ENCODE assay signal across 11 cellular contexts in the genomic region with DNA sequence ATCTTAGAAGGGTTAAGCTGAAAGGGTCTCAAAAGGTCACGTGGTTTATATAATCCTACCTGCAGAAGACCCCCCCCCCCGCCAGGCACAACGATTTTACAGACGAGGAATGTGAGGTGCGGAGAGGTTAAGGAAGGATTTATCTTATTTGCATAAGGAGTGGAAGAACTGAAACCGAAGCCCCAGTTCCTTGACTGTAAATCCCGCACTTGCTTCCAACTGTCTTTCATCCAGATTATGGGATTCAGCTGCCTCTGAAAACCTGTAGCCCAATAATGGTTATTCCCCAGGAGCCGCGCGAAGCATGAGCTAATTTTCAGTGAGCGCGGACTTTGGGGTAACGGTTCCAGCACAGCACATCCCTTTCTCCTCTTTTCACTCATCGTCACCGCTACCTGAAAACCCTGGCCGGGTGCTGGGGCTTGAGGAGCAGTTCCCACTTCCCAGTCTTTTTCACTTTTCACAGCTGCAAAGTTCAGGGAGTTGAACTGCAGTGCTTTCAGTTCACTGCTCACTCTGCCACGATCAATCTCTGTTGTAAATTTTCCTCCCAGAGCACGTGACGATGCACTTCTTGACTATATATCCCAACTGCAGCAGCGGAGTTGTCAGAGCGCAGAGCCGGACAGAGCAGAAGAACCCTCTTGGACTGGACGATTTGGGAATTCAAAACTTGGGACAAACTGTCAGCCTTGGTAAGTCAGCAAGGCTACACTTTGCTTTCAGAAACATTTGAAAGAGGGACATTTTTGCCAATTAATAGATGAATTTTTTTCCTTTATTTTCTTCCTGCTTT. TPM values are rescaled to one million over a fixed set of nuclear protein-coding genes. Genes with fewer than 3 reads are reported as not detected.
DNase-seq lines count a peak whose midpoint lies in the region; ATAC-seq and TF ChIP-seq lines count a peak whose summit lies in the region.
"Had no signal": no experiment of that assay in that cellular context is flagged by ENCODE, and none has a peak within 500 bp of the region (broad histone marks: within the 10 kb centered on the region; RNA-seq: fewer than 3 reads in every experiment).

A gene with protein sequence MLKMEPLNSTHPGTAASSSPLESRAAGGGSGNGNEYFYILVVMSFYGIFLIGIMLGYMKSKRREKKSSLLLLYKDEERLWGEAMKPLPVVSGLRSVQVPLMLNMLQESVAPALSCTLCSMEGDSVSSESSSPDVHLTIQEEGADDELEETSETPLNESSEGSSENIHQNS (plus strand): TSS at position 611 of the 796 bp plus-strand sequence. CDS start 641 bp downstream, outside the sequence.

- H3K27ac Mint-ChIP-seq in CD4-positive, alpha-beta T cell = no peak within 1 kb of the TSS
- H3K27ac Mint-ChIP-seq: memory B cell had no signal

- H3K4me1 ChIP-seq in body of pancreas = peaks cover 27% of the 10 kb centered on the region
- peaks cover 12 to 22% (median 14%) of the 10 kb centered on the region in 3 donors for H3K4me1 ChIP-seq in skeletal muscle tissue (ENCODE audit: control insufficient read depth in 3 of 3, insufficient read depth in 3 of 3, low read length in 3 of 3)

- H3K4me3 Mint-ChIP-seq in CD4-positive, alpha-beta T cell = no peak within 1 kb of the TSS
- H3K4me3 Mint-ChIP-seq: memory B cell had no signal

- no peak for TF ChIP-seq CTCF in body of pancreas (IDR thresholded peaks at IDR 0.05)
- TF ChIP-seq CTCF in CD4-positive, alpha-beta T cell (IDR thresholded peaks at IDR 0.05) = no peak

- H3K9me3 ChIP-seq in body of pancreas (no peaks in the 10 kb centered on the region), skeletal muscle tissue (ENCODE audit: control insufficient read depth in 3 of 3, low read length in 3 of 3) (no peaks in the 10 kb centered on the region)
- H3K9me3 ChIP-seq in CD4-positive, alpha-beta T cell (ENCODE audit: control insufficient read depth, low read length) = no peaks in the 10 kb centered on the region

- POLR2A ChIA-PET in CD4-positive, alpha-beta T cell (lab: Charles Lee) = no interaction called here

- WGBS in body of pancreas, 2 donors = 13 to 17% methylated on average over 23 of the region's 23 CpGs

- intact Hi-C loops in body of pancreas (cut with DNase I) = no loop called here
- intact Hi-C loops in CD4-positive, alpha-beta T cell (cut with DNase I, micrococcal nuclease) = no loop called here

- H3K27me3 Mint-ChIP-seq in CD4-positive, alpha-beta T cell = peaks cover 20% of the 10 kb centered on the region

- peak within 1 kb of the TSS; percentile 15 to 81 (median 62) for H3K27ac ChIP-seq in body of pancreas
- peak within 1 kb of the TSS; percentile 80 for H3K27ac ChIP-seq in skeletal muscle tissue (ENCODE audit: low read depth, low read length)
- no peak within 1 kb of the TSS for H3K27ac ChIP-seq in CD4-positive, alpha-beta T cell (ENCODE audit: low read depth, low read length)

- H3K9ac ChIP-seq in skeletal muscle tissue (ENCODE audit: low read depth in 1 of 3, low read length in 3 of 3) = peak within 1 kb of the TSS; percentile 59 to 75 (median 63)

- ATAC-seq in body of pancreas = peak; percentile 53
- no peak for ATAC-seq in CD4-positive, alpha-beta T cell (ENCODE audit: poor library complexity)
- ATAC-seq in GM18867 (IDR thresholded peaks at IDR 0.05; ENCODE audit: unreplicated experiment) = no peak

- H3K9me3 Mint-ChIP-seq in CD4-positive, alpha-beta T cell = no peaks in the 10 kb centered on the region

- no peaks in the 10 kb centered on the region for H3K4me1 Mint-ChIP-seq in CD4-positive, alpha-beta T cell (ENCODE audit: low read depth)

- no peaks in the 10 kb centered on the region for H3K36me3 ChIP-seq in body of pancreas (replicated peaks in 1 of 2; ENCODE audit: insufficient read depth in 1 of 2, low read depth in 2 of 2)
- H3K36me3 ChIP-seq in skeletal muscle tissue (ENCODE audit: control insufficient read depth in 3 of 3, insufficient read depth in 3 of 3, low read length in 3 of 3) = no peaks in the 10 kb centered on the region

- H3K27me3 ChIP-seq in body of pancreas = no peaks in the 10 kb centered on the region
- no peaks in the 10 kb centered on the region for H3K27me3 ChIP-seq in skeletal muscle tissue (ENCODE audit: control insufficient read depth in 3 of 3, insufficient read depth in 3 of 3, low read length in 3 of 3)
- H3K27me3 ChIP-seq in CD4-positive, alpha-beta T cell (ENCODE audit: control insufficient read depth, insufficient read depth, low read length) = no peaks in the 10 kb centered on the region

- CTCF ChIA-PET in CD4-positive, alpha-beta T cell (lab: Charles Lee) = no interaction called here

- TF ChIP-seq POLR2A in body of pancreas (IDR thresholded peaks at IDR 0.05) = peak; percentile 51 to 93 (median 78)

- H3K36me3 Mint-ChIP-seq in CD4-positive, alpha-beta T cell (ENCODE audit: low read depth) = no peaks in the 10 kb centered on the region
- H3K36me3 Mint-ChIP-seq: memory B cell had no signal

- H3K4me3 ChIP-seq in body of pancreas = peak within 1 kb of the TSS in 1 of 2 donors; percentile 34
- H3K4me3 ChIP-seq in skeletal muscle tissue (ENCODE audit: low read length in 3 of 3) = peak within 1 kb of the TSS; percentile 63 to 71 (median 70)

- peak; percentile 31 for DNase-seq in ELF-1 (ENCODE audit: low read depth, low spot score)
- DNase-seq in body of pancreas = peak in 3 of 4 donors; percentile 43 to 63 (median 60)
- DNase-seq in kidney tubule cell (ENCODE audit: low spot score) = peak; percentile 29
- no peak for DNase-seq in CD4-positive, alpha-beta T cell
- DNase-seq in NCI-H2029 treated with DMSO at 0.1 percent for 48 hours (lab: John Stamatoyannopoulos, UW) = no peak
- no peak for DNase-seq in NCI-H2171 treated with DMSO at 0.1 percent for 48 hours (lab: John Stamatoyannopoulos, UW)
- DNase-seq: activated T-cell treated with anti-CD3 and anti-CD28 coated beads, Interleukin-2, amount 50 U/mL, for 1 hour; NCI-H524 treated with DMSO at 0.1 percent for 48 hours had no signal

RNA-seq across cellular contexts. Expression of the gene that starts here (rescaled TPM):
- total RNA-seq in body of pancreas (1 to 10 TPM; 3.9 to 4.6 TPM), skeletal muscle tissue (7.3 TPM)
- not detected for total RNA-seq in CD4-positive, alpha-beta T cell

Comparison
In these comparisons a context has a peak if more than half of its experiments do, and no peak if none do; other contexts are left out.
1. DNase-seq: peak in ELF-1 (single experiment), body of pancreas (3 of 4) and kidney tubule cell (single experiment); none in CD4-positive, alpha-beta T cell (0 of 10), NCI-H2029 treated with DMSO at 0.1 percent for 48 hours (single experiment) and NCI-H2171 treated with DMSO at 0.1 percent for 48 hours (single experiment).